ENCODE assay signal across 2 cellular contexts in the genomic region with DNA sequence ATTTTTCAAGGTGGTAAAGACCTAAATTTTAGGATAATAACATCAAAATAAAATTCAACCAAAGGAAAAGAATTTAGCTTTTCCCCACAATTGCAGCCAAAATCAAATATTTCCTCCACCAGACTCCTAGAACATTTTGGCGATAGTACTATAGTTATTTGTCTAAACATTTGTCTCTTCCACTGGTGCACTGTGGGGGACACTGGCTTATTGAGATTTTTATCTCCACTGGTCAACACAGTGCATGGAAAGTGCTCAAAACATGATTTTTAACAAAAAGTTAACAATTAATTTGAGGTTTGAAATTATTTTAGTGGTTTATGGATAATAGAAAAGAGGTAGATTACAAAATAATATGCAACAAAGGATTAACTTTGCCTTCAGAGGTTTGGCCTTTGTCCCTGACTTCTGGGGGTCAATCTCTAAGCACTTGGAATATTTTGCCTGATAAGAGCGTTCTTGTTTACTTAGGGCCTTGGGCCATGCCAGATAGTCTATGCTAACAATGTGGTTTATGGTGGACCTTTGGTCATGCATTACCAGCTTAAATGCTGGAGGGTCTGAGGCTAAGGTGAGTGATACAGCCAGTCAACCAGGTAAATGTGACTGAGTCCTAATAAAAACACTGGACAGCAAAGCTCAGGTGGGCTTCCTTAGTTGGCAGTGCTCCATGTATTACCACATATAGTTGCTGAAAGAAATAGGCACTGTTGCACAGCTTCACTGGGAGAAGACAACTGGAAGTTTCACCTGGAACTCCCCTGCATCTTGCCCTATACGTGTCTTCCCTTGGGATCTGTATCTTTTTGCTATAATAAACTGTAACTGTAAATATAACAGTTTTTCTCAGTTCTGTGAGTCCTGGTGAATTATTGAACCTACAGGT.
TF ChIP-seq lines count a peak whose summit lies in the region.

No MANE protein-coding gene starts in this region.

TF ChIP-seq in H1, 55 proteins besides CTCF, POLR2A, EP300 and RAD21:
- TF ChIP-seq EGR1 (IDR thresholded peaks at IDR 0.05; ENCODE audit: borderline replicate concordance, low read depth, low read length) = no peak
- TF ChIP-seq YY1 (IDR thresholded peaks at IDR 0.05; ENCODE audit: low read depth, low read length) = no peak
- no peak for TF ChIP-seq NANOG (IDR thresholded peaks at IDR 0.05; ENCODE audit: insufficient read depth, low read depth, low read length, poor library complexity, severe bottlenecking)

TF ChIP-seq in HepG2, 621 proteins besides CTCF, POLR2A, EP300 and RAD21 (continues in another document):
- TF ChIP-seq CENPX (CRISPR knock-in tag; IDR thresholded peaks at IDR 0.05) = no peak
- TF ChIP-seq RFX5 (IDR thresholded peaks at IDR 0.05; ENCODE audit: low read depth, low read length) = no peak
- no peak for TF ChIP-seq ZKSCAN5 (CRISPR knock-in tag; IDR thresholded peaks at IDR 0.05)
- no peak for TF ChIP-seq JDP2 (CRISPR knock-in tag; IDR thresholded peaks at IDR 0.05; ENCODE audit: borderline replicate concordance)
- no peak for TF ChIP-seq ZFP36 (IDR thresholded peaks at IDR 0.05; ENCODE audit: borderline replicate concordance, low read depth, low read length, partially characterized antibody)
- TF ChIP-seq HMG20B (CRISPR knock-in tag; conservative IDR thresholded peaks at IDR 0.05) = peak; percentile 86
- TF ChIP-seq SIX4 (CRISPR knock-in tag; IDR thresholded peaks at IDR 0.05) = peak; percentile 35; the same call in 1 of the 2 replicates
- peak; percentile 70 for TF ChIP-seq POGZ (CRISPR knock-in tag; IDR thresholded peaks at IDR 0.05)
- no peak for TF ChIP-seq SMC3 (IDR thresholded peaks at IDR 0.05; ENCODE audit: low read length)
- TF ChIP-seq, protein P1, sequence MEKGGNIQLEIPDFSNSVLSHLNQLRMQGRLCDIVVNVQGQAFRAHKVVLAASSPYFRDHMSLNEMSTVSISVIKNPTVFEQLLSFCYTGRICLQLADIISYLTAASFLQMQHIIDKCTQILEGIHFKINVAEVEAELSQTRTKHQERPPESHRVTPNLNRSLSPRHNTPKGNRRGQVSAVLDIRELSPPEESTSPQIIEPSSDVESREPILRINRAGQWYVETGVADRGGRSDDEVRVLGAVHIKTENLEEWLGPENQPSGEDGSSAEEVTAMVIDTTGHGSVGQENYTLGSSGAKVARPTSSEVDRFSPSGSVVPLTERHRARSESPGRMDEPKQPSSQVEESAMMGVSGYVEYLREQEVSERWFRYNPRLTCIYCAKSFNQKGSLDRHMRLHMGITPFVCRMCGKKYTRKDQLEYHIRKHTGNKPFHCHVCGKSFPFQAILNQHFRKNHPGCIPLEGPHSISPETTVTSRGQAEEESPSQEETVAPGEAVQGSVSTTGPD (CRISPR knock-in tag; IDR thresholded peaks at IDR 0.05) = peak; percentile 94
- TF ChIP-seq AHDC1 (CRISPR knock-in tag; IDR thresholded peaks at IDR 0.05; ENCODE audit: borderline replicate concordance) = peak; percentile 73
- peak; percentile 61; the same call in 1 of the 2 replicates for TF ChIP-seq MIXL1 (CRISPR knock-in tag; IDR thresholded peaks at IDR 0.05)
- TF ChIP-seq SOX5 (CRISPR knock-in tag; IDR thresholded peaks at IDR 0.05; ENCODE audit: borderline replicate concordance) = peak; percentile 75; the same call in 1 of the 2 replicates
- no peak for TF ChIP-seq MAF1 (CRISPR knock-in tag; IDR thresholded peaks at IDR 0.05; ENCODE audit: borderline replicate concordance)
- TF ChIP-seq NR2F1 (CRISPR knock-in tag; IDR thresholded peaks at IDR 0.05) = peak; percentile 49 to 86; a peak in 3 of 4 replicates
- TF ChIP-seq ZBTB7B (CRISPR knock-in tag; IDR thresholded peaks at IDR 0.05) = peak; percentile 89
- no peak for TF ChIP-seq ZKSCAN1 (IDR thresholded peaks at IDR 0.05; ENCODE audit: low read length)
- TF ChIP-seq ZBTB43 (CRISPR knock-in tag; conservative IDR thresholded peaks at IDR 0.05) = no peak
- no peak for TF ChIP-seq PBX2 (CRISPR knock-in tag; IDR thresholded peaks at IDR 0.05)
- no peak for TF ChIP-seq RFXAP (CRISPR knock-in tag; IDR thresholded peaks at IDR 0.05; ENCODE audit: borderline replicate concordance)
- TF ChIP-seq HMGA1 (CRISPR knock-in tag; conservative IDR thresholded peaks at IDR 0.05) = no peak
- TF ChIP-seq, protein P2, sequence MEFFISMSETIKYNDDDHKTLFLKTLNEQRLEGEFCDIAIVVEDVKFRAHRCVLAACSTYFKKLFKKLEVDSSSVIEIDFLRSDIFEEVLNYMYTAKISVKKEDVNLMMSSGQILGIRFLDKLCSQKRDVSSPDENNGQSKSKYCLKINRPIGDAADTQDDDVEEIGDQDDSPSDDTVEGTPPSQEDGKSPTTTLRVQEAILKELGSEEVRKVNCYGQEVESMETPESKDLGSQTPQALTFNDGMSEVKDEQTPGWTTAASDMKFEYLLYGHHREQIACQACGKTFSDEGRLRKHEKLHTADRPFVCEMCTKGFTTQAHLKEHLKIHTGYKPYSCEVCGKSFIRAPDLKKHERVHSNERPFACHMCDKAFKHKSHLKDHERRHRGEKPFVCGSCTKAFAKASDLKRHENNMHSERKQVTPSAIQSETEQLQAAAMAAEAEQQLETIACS (CRISPR knock-in tag; IDR thresholded peaks at IDR 0.05) = no peak
- no peak for TF ChIP-seq PCBP1 (IDR thresholded peaks at IDR 0.05; ENCODE audit: borderline replicate concordance, low read depth, low read length)
- TF ChIP-seq, protein P3, sequence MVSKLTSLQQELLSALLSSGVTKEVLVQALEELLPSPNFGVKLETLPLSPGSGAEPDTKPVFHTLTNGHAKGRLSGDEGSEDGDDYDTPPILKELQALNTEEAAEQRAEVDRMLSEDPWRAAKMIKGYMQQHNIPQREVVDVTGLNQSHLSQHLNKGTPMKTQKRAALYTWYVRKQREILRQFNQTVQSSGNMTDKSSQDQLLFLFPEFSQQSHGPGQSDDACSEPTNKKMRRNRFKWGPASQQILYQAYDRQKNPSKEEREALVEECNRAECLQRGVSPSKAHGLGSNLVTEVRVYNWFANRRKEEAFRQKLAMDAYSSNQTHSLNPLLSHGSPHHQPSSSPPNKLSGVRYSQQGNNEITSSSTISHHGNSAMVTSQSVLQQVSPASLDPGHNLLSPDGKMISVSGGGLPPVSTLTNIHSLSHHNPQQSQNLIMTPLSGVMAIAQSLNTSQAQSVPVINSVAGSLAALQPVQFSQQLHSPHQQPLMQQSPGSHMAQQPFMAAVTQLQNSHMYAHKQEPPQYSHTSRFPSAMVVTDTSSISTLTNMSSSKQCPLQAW (CRISPR knock-in tag; IDR thresholded peaks at IDR 0.05) = no peak
- 0 out of 2 replicates have a peak, but pooled peaks have one; percentile 34 for TF ChIP-seq HOXA3 (CRISPR knock-in tag; IDR thresholded peaks at IDR 0.05)
- no peak for TF ChIP-seq CERS6 (CRISPR knock-in tag; IDR thresholded peaks at IDR 0.05)
- peak; percentile 42; the same call in 1 of the 2 replicates for TF ChIP-seq TBX3 (IDR thresholded peaks at IDR 0.05; ENCODE audit: borderline replicate concordance)
- no peak for TF ChIP-seq PHF20 (CRISPR knock-in tag; IDR thresholded peaks at IDR 0.05)
- no peak for TF ChIP-seq KLF15 (CRISPR knock-in tag; IDR thresholded peaks at IDR 0.05; ENCODE audit: borderline replicate concordance)
- TF ChIP-seq TCF7 (IDR thresholded peaks at IDR 0.05; ENCODE audit: low read depth) = peak; percentile 54
- TF ChIP-seq FOSL2 (CRISPR knock-in tag; IDR thresholded peaks at IDR 0.05) = 0 out of 2 replicates have a peak, but pooled peaks have one; percentile 35
- TF ChIP-seq, protein P4, sequence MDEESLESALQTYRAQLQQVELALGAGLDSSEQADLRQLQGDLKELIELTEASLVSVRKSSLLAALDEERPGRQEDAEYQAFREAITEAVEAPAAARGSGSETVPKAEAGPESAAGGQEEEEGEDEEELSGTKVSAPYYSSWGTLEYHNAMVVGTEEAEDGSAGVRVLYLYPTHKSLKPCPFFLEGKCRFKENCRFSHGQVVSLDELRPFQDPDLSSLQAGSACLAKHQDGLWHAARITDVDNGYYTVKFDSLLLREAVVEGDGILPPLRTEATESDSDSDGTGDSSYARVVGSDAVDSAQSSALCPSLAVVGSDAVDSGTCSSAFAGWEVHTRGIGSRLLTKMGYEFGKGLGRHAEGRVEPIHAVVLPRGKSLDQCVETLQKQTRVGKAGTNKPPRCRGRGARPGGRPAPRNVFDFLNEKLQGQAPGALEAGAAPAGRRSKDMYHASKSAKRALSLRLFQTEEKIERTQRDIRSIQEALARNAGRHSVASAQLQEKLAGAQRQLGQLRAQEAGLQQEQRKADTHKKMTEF (CRISPR knock-in tag; IDR thresholded peaks at IDR 0.05) = 0 out of 2 replicates have a peak, but pooled peaks have one; percentile 18
- TF ChIP-seq CBX2 (IDR thresholded peaks at IDR 0.05; ENCODE audit: low read depth, low read length) = no peak
- TF ChIP-seq CBX2 (CRISPR knock-in tag; IDR thresholded peaks at IDR 0.05; ENCODE audit: low read depth) = no peak
- TF ChIP-seq EHMT2 (IDR thresholded peaks at IDR 0.05; ENCODE audit: borderline replicate concordance, low read depth, low read length) = peak; percentile 67; the same call in 1 of the 2 replicates
- TF ChIP-seq ZMYM2 (CRISPR knock-in tag; IDR thresholded peaks at IDR 0.05) = 0 out of 2 replicates have a peak, but pooled peaks have one; percentile 53
- TF ChIP-seq, protein P5, sequence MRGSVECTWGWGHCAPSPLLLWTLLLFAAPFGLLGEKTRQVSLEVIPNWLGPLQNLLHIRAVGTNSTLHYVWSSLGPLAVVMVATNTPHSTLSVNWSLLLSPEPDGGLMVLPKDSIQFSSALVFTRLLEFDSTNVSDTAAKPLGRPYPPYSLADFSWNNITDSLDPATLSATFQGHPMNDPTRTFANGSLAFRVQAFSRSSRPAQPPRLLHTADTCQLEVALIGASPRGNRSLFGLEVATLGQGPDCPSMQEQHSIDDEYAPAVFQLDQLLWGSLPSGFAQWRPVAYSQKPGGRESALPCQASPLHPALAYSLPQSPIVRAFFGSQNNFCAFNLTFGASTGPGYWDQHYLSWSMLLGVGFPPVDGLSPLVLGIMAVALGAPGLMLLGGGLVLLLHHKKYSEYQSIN (CRISPR knock-in tag; IDR thresholded peaks at IDR 0.05; ENCODE audit: borderline replicate concordance) = no peak
- TF ChIP-seq ZMYM4 (CRISPR knock-in tag; IDR thresholded peaks at IDR 0.05) = peak; percentile 88
- TF ChIP-seq ZNF24 (IDR thresholded peaks at IDR 0.05) = no peak
